In genomic region chr5:172715931-172716682, GRCh38 we compare ENCODE assay signal across 11 cellular contexts. TPM values are rescaled to one million over a fixed set of nuclear protein-coding genes. Genes with fewer than 3 reads are reported as not detected.
DNase-seq lines count a peak whose midpoint lies in the region; ATAC-seq and TF ChIP-seq lines count a peak whose summit lies in the region.
"Had no signal": no experiment of that assay in that cellular context is flagged by ENCODE, and none has a peak within 500 bp of the region (broad histone marks: within the 10 kb centered on the region; RNA-seq: fewer than 3 reads in every experiment).

No MANE protein-coding gene starts in this region.

- H3K27ac ChIP-seq in PC-3 (ENCODE audit: low read length) (peak overlapping the region; percentile 67), esophagus muscularis mucosa (replicated peaks in 1 of 4) (peak overlapping the region; percentile 67 to 75 (median 70)), prostate gland (peak overlapping the region in 1 of 2 donors; percentile 11)
- H3K27ac ChIP-seq: C4-2B, VCaP had no signal

- TF ChIP-seq CTCF in Calu3 (IDR thresholded peaks at IDR 0.05; ENCODE audit: unreplicated experiment) (no peak), PC-3 (conservative IDR thresholded peaks at IDR 0.05; ENCODE audit: low read depth, low read length) (no peak), esophagus muscularis mucosa (IDR thresholded peaks at IDR 0.05) (no peak), prostate gland (IDR thresholded peaks at IDR 0.05) (no peak)

- H3K9ac ChIP-seq in PC-3 (ENCODE audit: low read length), result peak overlapping the region; percentile 65; the same call in 1 of the 2 replicates

- CTCF ChIA-PET in Calu3 (lab: Charles Lee) (interaction anchor here (0.6 to 1.7 kb wide), 12 partner anchors 9 to 227 kb away, joined by 3 to 15 read pairs (median 4); partner anchors contain the start of gene DUSP1), PC-3 (lab: Charles Lee) (interaction anchor here (0.8 to 1.0 kb wide), 2 partner anchors 49 to 213 kb away, joined by 3 to 4 read pairs; no protein-coding TSS in a partner anchor)

- H3K4me2 ChIP-seq in PC-3 (ENCODE audit: low read length), result peak overlapping the region; percentile 8; the same call in 1 of the 2 replicates

- intact Hi-C loops in Calu3 (cut with micrococcal nuclease; ENCODE audit: unreplicated experiment), result loop anchor here (1.0 kb wide), 2 partner anchors 195 to 216 kb away; no protein-coding TSS in a partner anchor
- intact Hi-C loops in PC-3 (cut with micrococcal nuclease), result loop anchor here (2.0 kb wide), 1 partner anchor 49 kb away; no protein-coding TSS in a partner anchor
- intact Hi-C loops in esophagus muscularis mucosa (cut with DNase I), result loop anchor here (5.0 to 10.0 kb wide), 2 partner anchors 46 to 149 kb away; no protein-coding TSS in a partner anchor
- intact Hi-C loops in sciatic nerve (cut with DNase I), result loop anchor here (2.0 to 5.0 kb wide), 2 partner anchors 56 to 217 kb away; partner anchors contain the start of gene DUSP1
- intact Hi-C loops in prostate gland (cut with DNase I), result loop anchor here (1.0 to 10.0 kb wide), 4 partner anchors 57 to 569 kb away; no protein-coding TSS in a partner anchor

- BruUV-seq in Calu3 (replicated peaks; lab: Mats Ljungman, UMichigan), result no TSS peak
- no TSS peak for BruUV-seq in PC-3 (replicated peaks; lab: Mats Ljungman, UMichigan)

- H3K9me3 ChIP-seq in PC-3 (ENCODE audit: low read length) (no peaks in the 10 kb centered on the region), esophagus muscularis mucosa (no peaks in the 10 kb centered on the region), prostate gland (no peaks in the 10 kb centered on the region)
- H3K9me3 ChIP-seq: body of pancreas had no signal

- H3K27me3 ChIP-seq in PC-3 (ENCODE audit: low read length) (no peaks in the 10 kb centered on the region), esophagus muscularis mucosa (no peaks in the 10 kb centered on the region), prostate gland (replicated peaks; ENCODE audit: insufficient read depth) (no peaks in the 10 kb centered on the region)
- H3K27me3 ChIP-seq: body of pancreas had no signal

- H3F3A ChIP-seq in PC-3 (ENCODE audit: low read length, unreplicated experiment), result no peaks in the 10 kb centered on the region

- TF ChIP-seq POLR2A in esophagus muscularis mucosa (IDR thresholded peaks at IDR 0.05; ENCODE audit: low read depth), result no peak
- TF ChIP-seq POLR2A in prostate gland (IDR thresholded peaks at IDR 0.05), result no peak

- H3K4me3 ChIP-seq in PC-3 (ENCODE audit: low read length) (no peak overlapping the region), esophagus muscularis mucosa (no peak overlapping the region), prostate gland (no peak overlapping the region)
- H3K4me3 ChIP-seq: body of pancreas had no signal

- H4K20me1 ChIP-seq in PC-3 (ENCODE audit: low read length), result no peaks in the 10 kb centered on the region

- DNase-seq in Calu3 (peak; percentile 27), PC-3 (peak; percentile 15), esophagus muscularis mucosa (ENCODE audit: extremely low spot score) (no peak), sciatic nerve (ENCODE audit: low spot score) (peak; percentile 55), prostate gland (ENCODE audit: low spot score) (no peak), SW480 (ENCODE audit: low spot score) (no peak)

- H3K9me2 ChIP-seq in PC-3 (replicated peaks; ENCODE audit: low read length), result no peaks in the 10 kb centered on the region

- H3K27me3 Mint-ChIP-seq in Calu3 (ENCODE audit: unreplicated experiment), result peaks cover 22% of the 10 kb centered on the region

- H3K36me3 ChIP-seq in PC-3 (ENCODE audit: low read depth, low read length) (no peaks in the 10 kb centered on the region), esophagus muscularis mucosa (no peaks in the 10 kb centered on the region), prostate gland (no peaks in the 10 kb centered on the region)

- POLR2A ChIA-PET in PC-3 (lab: Charles Lee; ENCODE audit: unreplicated experiment), result no interaction called here

- no peak overlapping the region for H3K27ac Mint-ChIP-seq in Calu3 (ENCODE audit: unreplicated experiment)

- peaks cover 8% of the 10 kb centered on the region for H3K4me1 Mint-ChIP-seq in Calu3 (ENCODE audit: low read depth, unreplicated experiment)

- no peak for TF ChIP-seq EP300 in esophagus muscularis mucosa (IDR thresholded peaks at IDR 0.05)

- no peak overlapping the region for H3K4me3 Mint-ChIP-seq in Calu3 (ENCODE audit: low read depth, unreplicated experiment)

- H3K79me2 ChIP-seq in PC-3 (ENCODE audit: low read length), result no peaks in the 10 kb centered on the region

- H2AFZ ChIP-seq in PC-3 (ENCODE audit: low read length), result no peak overlapping the region

- whole genome bisulfite sequencing in esophagus muscularis mucosa, result 89% methylated on average over 9 of the region's 13 CpGs
- WGBS in prostate gland, result 85% methylated on average over 13 of the region's 13 CpGs

- H3K36me3 Mint-ChIP-seq in Calu3 (ENCODE audit: insufficient read depth, unreplicated experiment), result peaks cover 6% of the 10 kb centered on the region

- no peaks in the 10 kb centered on the region for H3K9me3 Mint-ChIP-seq in Calu3 (ENCODE audit: low read depth, unreplicated experiment)

- H3K4me1 ChIP-seq in PC-3 (ENCODE audit: insufficient read depth, low read length) (peaks cover 13% of the 10 kb centered on the region), esophagus muscularis mucosa (peaks cover 39 to 53% (median 50%) of the 10 kb centered on the region in 4 donors), prostate gland (replicated peaks) (no peaks in the 10 kb centered on the region)

- ATAC-seq in PC-3 (peak; percentile 21; the same call in 1 of the 2 replicates), sciatic nerve (no peak), GM18873 (IDR thresholded peaks at IDR 0.05; ENCODE audit: low FRiP score, unreplicated experiment) (no peak), GM21528 (IDR thresholded peaks at IDR 0.05; ENCODE audit: low FRiP score, unreplicated experiment) (no peak)

RNA-seq across cellular contexts. Expression of gene DUSP1, which starts 54.9 kb away (rescaled TPM):
- total RNA-seq in Calu3 (2022) (38.1 and 50.5 TPM in 2 replicates), PC-3 (2014; rRNA removed) (522 and 586 TPM in 2 replicates), esophagus muscularis mucosa (100 to 1,000 TPM; 455 to 718 (median 676) TPM), sciatic nerve (296 TPM), prostate gland (100 to 1,000 TPM; 559 to 659 TPM)

Comparison
In these comparisons a context has a peak if more than half of its experiments do, and no peak if none do; other contexts are left out.
1. DNase-seq: peak in Calu3 (single experiment), PC-3 (single experiment) and sciatic nerve (single experiment); none in esophagus muscularis mucosa (single experiment), prostate gland (single experiment) and SW480 (single experiment).